Comparison of ENCODE assay signal across 24 cellular contexts in genomic region chr7:71517940-71518339, GRCh38.
"Had no signal": no experiment of that assay in that cellular context is flagged by ENCODE, and none has a peak within 500 bp of the region (broad histone marks: within the 10 kb centered on the region; RNA-seq: fewer than 3 reads in every experiment).

No MANE protein-coding gene starts in this region.

- H3K4me1 ChIP-seq: foreskin keratinocyte, left lung, pancreas, prostate gland, stomach, suprapubic skin had no signal

- H3K4me3 ChIP-seq: left lung, pancreas, prostate gland, stomach, suprapubic skin, tibial artery, upper lobe of right lung had no signal

- H3K9me3 ChIP-seq: pancreas, prostate gland, suprapubic skin, upper lobe of right lung had no signal

- H3K36me3 ChIP-seq: left lung, pancreas, prostate gland, stomach, suprapubic skin, tibial artery, upper lobe of right lung had no signal

- DNase-seq: activated CD4-positive, alpha-beta T cell treated with anti-CD3 and anti-CD28 coated beads for 1 hour; activated CD4-positive, alpha-beta T cell treated with anti-CD3 and anti-CD28 coated beads, Interleukin-2, amount 10 ng/mL, durations not matched to agents 7 days and 5 days; activated CD8-positive, alpha-beta T cell treated with anti-CD3 and anti-CD28 coated beads for 36 hours; activated naive CD8-positive, alpha-beta T cell treated with anti-CD3 and anti-CD28 coated beads, Interleukin-2, amount 50 U/mL, for 24 hours; activated T-cell treated with anti-CD3 and anti-CD28 coated beads, Interleukin-2, amount 50 U/mL, for 48 hours; amygdala; cortex of kidney; effector memory CD8-positive, alpha-beta T cell; foreskin keratinocyte; kidney glomerular epithelial cell; left lung; naive thymus-derived CD8-positive, alpha-beta T cell; pancreas; retina; stimulated activated CD4-positive, alpha-beta T cell treated with anti-CD3 and anti-CD28 coated beads, Interleukin-15, amount 100 ng/mL, for 24 hours; stimulated activated CD4-positive, alpha-beta T cell treated with anti-CD3 and anti-CD28 coated beads, Interleukin-2, amount 100 ng/mL, for 24 hours; stimulated activated naive B cell treated with anti-CD40 and anti-IgM and Interleukin-4, amounts not matched to agents 10 μg/mL and 1 μg/mL and 100 μg/mL, for 72 hours; stomach; T-helper 17 cell; T1000; tibial artery; upper lobe of right lung had no signal

- H3K27me3 ChIP-seq: foreskin keratinocyte, left lung, pancreas, stomach, suprapubic skin, tibial artery, upper lobe of right lung had no signal

- H3K27ac ChIP-seq: foreskin keratinocyte, left lung, pancreas, prostate gland, stomach, suprapubic skin, tibial artery, upper lobe of right lung had no signal

- ATAC-seq: activated CD8-positive, alpha-beta T cell treated with anti-CD3 and anti-CD28 coated beads for 36 hours; activated naive CD8-positive, alpha-beta T cell treated with anti-CD3 and anti-CD28 coated beads, Interleukin-2, amount 50 U/mL, for 24 hours; effector memory CD8-positive, alpha-beta T cell; foreskin keratinocyte; left lung; naive thymus-derived CD8-positive, alpha-beta T cell; stimulated activated naive B cell treated with anti-CD40 and anti-IgM and Interleukin-4, amounts not matched to agents 10 μg/mL and 1 μg/mL and 100 μg/mL, for 72 hours; T-helper 17 cell; upper lobe of right lung had no signal
